8 cellular contexts compared by ENCODE assay signal in the genomic region with DNA sequence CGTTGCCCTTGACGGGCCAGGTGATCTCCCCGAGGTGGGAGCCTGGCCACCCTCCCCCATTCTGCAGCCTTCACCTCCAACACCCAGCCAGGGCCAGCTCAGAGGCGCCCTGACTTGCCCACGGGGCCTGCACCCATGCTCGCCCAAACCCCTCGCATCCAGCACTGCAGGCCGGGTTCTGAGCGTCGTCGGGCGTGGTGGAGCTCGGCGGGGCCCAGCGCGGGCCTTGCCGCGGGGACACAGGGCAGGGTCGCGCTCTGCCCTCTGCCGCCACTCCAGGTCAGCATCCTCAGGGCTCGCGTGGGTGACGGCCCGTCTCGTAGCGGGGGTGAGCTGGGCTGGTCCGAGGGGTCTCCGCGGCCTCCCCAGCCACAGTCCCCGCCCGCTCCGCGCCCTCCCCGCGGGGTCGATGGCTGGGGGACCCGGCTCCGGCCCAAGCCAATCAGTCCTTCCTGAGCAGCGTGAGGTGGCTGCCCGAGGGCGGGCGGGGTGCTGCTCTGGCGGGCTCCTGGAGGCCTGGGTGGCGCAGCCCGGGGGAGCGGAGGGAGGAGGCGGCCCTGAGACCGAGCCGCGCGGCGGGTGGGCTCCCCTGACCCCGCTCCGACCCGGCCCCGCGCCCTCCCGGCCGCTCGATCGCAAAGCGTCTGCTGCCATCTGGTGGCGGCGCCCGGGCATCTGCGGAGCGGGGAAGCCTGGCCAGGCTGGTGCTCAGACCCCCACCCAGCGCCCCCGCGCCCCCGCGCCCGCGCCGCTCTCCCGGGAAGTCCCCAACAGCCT.
DNase-seq lines count a peak whose midpoint lies in the region; ATAC-seq and TF ChIP-seq lines count a peak whose summit lies in the region.

No MANE protein-coding gene starts in this region.

- peaks cover 3% of the 10 kb centered on the region for H3K79me2 ChIP-seq in trophoblast cell (ENCODE audit: control insufficient read depth, insufficient read depth, low read length, poor library complexity)

- intact Hi-C loops in transverse colon (cut with DNase I; ENCODE audit: low total_unique reads), result loop anchor here (5.0 to 10.0 kb wide), 2 partner anchors 111 to 138 kb away; no protein-coding TSS in a partner anchor

- H3K4me3 ChIP-seq in Peyer's patch (peak overlapping the region; percentile 16 to 61 (median 55)), trophoblast cell (ENCODE audit: low read depth, low read length) (peak overlapping the region; percentile 54), transverse colon (peak overlapping the region; percentile 18 to 48 (median 31))

- peak overlapping the region; percentile 25 for H3K18ac ChIP-seq in trophoblast cell (ENCODE audit: low read length)

- H3K4ac ChIP-seq in trophoblast cell (ENCODE audit: low read depth, low read length), result no peak overlapping the region

- H3K23ac ChIP-seq in trophoblast cell (ENCODE audit: low read length), result no peak overlapping the region

- TF ChIP-seq POLR2A in Peyer's patch (IDR thresholded peaks at IDR 0.05), result no peak
- no peak for TF ChIP-seq POLR2A in transverse colon (IDR thresholded peaks at IDR 0.05)

- H2AFZ ChIP-seq in trophoblast cell (ENCODE audit: insufficient read depth, low read length, poor library complexity), result peak overlapping the region; percentile 7

- peaks cover 9% of the 10 kb centered on the region for H3K79me1 ChIP-seq in trophoblast cell (ENCODE audit: low read length)

- H3K4me1 ChIP-seq in Peyer's patch (peaks cover 0 to 29% (median 6%) of the 10 kb centered on the region in 4 donors), trophoblast cell (ENCODE audit: control insufficient read depth in 1 of 2, insufficient read depth in 2 of 2, low read length in 2 of 2) (peaks cover 16 to 21% of the 10 kb centered on the region in 2 experiments), transverse colon (peaks cover 7 to 15% (median 11%) of the 10 kb centered on the region in 4 donors)

- no peak overlapping the region for H3K27ac ChIP-seq in Peyer's patch
- no peak overlapping the region for H3K27ac ChIP-seq in trophoblast cell (ENCODE audit: low read depth, low read length)
- no peak overlapping the region for H3K27ac ChIP-seq in transverse colon

- no peak overlapping the region for H2BK5ac ChIP-seq in trophoblast cell (ENCODE audit: low read depth, low read length, poor library complexity)

- TF ChIP-seq CTCF in Peyer's patch (IDR thresholded peaks at IDR 0.05) (peak; percentile 58 to 89 (median 73)), transverse colon (IDR thresholded peaks at IDR 0.05) (peak; percentile 40 to 88 (median 81))

- H3K14ac ChIP-seq in trophoblast cell (ENCODE audit: low read length), result peak overlapping the region; percentile 23

- H4K12ac ChIP-seq in trophoblast cell (ENCODE audit: low read depth, low read length), result peak overlapping the region; percentile 31

- H4K8ac ChIP-seq in trophoblast cell (ENCODE audit: low read depth, low read length), result peak overlapping the region; percentile 57

- no peak for TF ChIP-seq EP300 in transverse colon (IDR thresholded peaks at IDR 0.05; ENCODE audit: low read depth)

- ATAC-seq in HG02678 (IDR thresholded peaks at IDR 0.05; ENCODE audit: unreplicated experiment), result peak; percentile 66
- ATAC-seq in HG03108 (IDR thresholded peaks at IDR 0.05; ENCODE audit: unreplicated experiment), result no peak

- H3K9me3 ChIP-seq in Peyer's patch (no peaks in the 10 kb centered on the region), trophoblast cell (ENCODE audit: insufficient read depth, low read depth, low read length) (peaks cover 4% of the 10 kb centered on the region), transverse colon (peaks cover 0 to under 1% of the 10 kb centered on the region in 2 donors)

- peak overlapping the region; percentile 56 for H2BK12ac ChIP-seq in trophoblast cell (ENCODE audit: low read length)

- peak; percentile 31 for DNase-seq in EH (ENCODE audit: low read depth)
- peak; percentile 48 to 74 (median 68) for DNase-seq in Peyer's patch
- DNase-seq in activated T-helper 9 cell treated with anti-CD3 and anti-CD28 coated beads, Interleukin-2, amount 50 U/mL, for 16 hours (ENCODE audit: low read depth), result peak; percentile 57
- DNase-seq in glomerular visceral epithelial cell (ENCODE audit: extremely low spot score), result peak; percentile 41
- DNase-seq in trophoblast cell, result peak in 1 of 2 donors; percentile 71
- peak; percentile 49 for DNase-seq in transverse colon

- H2BK120ac ChIP-seq in trophoblast cell (ENCODE audit: insufficient read depth, low read length, poor library complexity), result peak overlapping the region; percentile 34

- H3K36me3 ChIP-seq in Peyer's patch (no peaks in the 10 kb centered on the region), trophoblast cell (ENCODE audit: control insufficient read depth in 1 of 2, insufficient read depth in 2 of 2, low read length in 2 of 2) (no peaks in the 10 kb centered on the region), transverse colon (no peaks in the 10 kb centered on the region)

- no peak overlapping the region for H2AK5ac ChIP-seq in trophoblast cell (ENCODE audit: low read length)

- H3K4me2 ChIP-seq in trophoblast cell (ENCODE audit: low read length), result peak overlapping the region; percentile 87

- peak overlapping the region; percentile 81 for H4K91ac ChIP-seq in trophoblast cell (ENCODE audit: low read depth, low read length)

- H3K27me3 ChIP-seq in Peyer's patch, result peaks cover 0 to 4% of the 10 kb centered on the region in 2 donors
- H3K27me3 ChIP-seq in trophoblast cell (ENCODE audit: insufficient read depth, low read length), result peaks cover 2% of the 10 kb centered on the region
- H3K27me3 ChIP-seq in transverse colon, result peaks cover 32% of the 10 kb centered on the region

- H3K9ac ChIP-seq in trophoblast cell (ENCODE audit: low read length), result no peak overlapping the region

- in situ Hi-C loops in transverse colon (cut with MboI; ENCODE audit: low pct_ligation_motif_present in 1 of 4, low pct_unique_long_range_greater_than_20kb in 1 of 4, low sequenced_read_pairs in 3 of 4), result loop anchor here in 3 of 4 donors (10.0 to 25.0 kb wide), 3 partner anchors 108 to 138 kb away; no protein-coding TSS in a partner anchor

- WGBS in trophoblast cell (ENCODE audit: extremely low coverage, insufficient coverage, insufficient read length), result no CpG with 5 or more reads among the region's 77 CpGs
- WGBS in transverse colon (ENCODE audit: low coverage in 1 of 2), 2 donors, result 3% methylated on average over 39 of the region's 77 CpGs; no CpG with 5 or more reads in 1 of the 2 donors
